In the genomic region with DNA sequence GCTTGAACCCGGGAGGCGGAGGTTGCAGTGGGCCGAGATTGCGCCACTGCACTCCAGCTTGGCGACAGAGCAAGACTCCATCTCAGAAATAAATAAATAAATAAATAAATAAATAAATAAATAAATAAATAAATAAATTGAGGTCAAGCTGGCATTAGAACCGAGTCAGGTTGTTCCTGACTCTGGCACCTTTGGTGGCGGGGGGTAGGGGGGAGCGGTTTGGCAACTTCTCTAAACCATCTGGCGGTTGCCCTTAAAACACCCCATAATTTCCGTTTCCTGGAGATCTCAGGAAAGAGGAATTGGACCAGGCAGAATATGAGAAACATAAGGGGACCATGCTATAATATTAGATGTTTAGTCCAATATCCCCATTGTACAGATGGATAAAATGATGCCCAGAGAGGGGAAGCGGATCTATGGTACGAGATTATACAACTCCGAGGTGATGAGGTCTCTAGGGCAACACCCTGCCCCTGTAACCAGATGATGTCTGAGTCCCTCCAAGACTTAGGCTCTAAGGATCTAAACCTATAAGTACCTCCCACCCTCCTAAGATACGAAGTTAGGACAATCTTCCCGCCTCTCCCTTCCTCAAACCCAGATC, we compare ENCODE assay signal across 8 cellular contexts. TPM values are rescaled to one million over a fixed set of nuclear protein-coding genes. Genes with fewer than 3 reads are reported as not detected.
DNase-seq lines count a peak whose midpoint lies in the region; ATAC-seq and TF ChIP-seq lines count a peak whose summit lies in the region.

No MANE protein-coding gene starts in this region.

- H3K9me3 ChIP-seq in KOPT-K1 (ENCODE audit: insufficient read depth, low read length, poor library complexity, severe bottlenecking) (no peaks in the 10 kb centered on the region), mononuclear cell (ENCODE audit: low read depth, low read length) (no peaks in the 10 kb centered on the region)

- TF ChIP-seq CTCF in CD14-positive monocyte (IDR thresholded peaks at IDR 0.05): no peak
- no peak for TF ChIP-seq CTCF in brain microvascular endothelial cell (IDR thresholded peaks at IDR 0.05; ENCODE audit: low read depth, low read length, missing control alignments)

- H3K9me3 Mint-ChIP-seq in CD14-positive monocyte: no peaks in the 10 kb centered on the region

- peaks cover 17 to 22% of the 10 kb centered on the region in 2 donors for H3K36me3 Mint-ChIP-seq in CD14-positive monocyte

- H3K4me1 Mint-ChIP-seq in CD14-positive monocyte: peaks cover 56% of the 10 kb centered on the region

- peak overlapping the region; percentile 90 for H3K4me3 ChIP-seq in brain microvascular endothelial cell (ENCODE audit: low read depth, low read length)
- H3K4me3 ChIP-seq in mononuclear cell (ENCODE audit: low read length): peak overlapping the region; percentile 50

- H3K4me1 ChIP-seq in mononuclear cell (ENCODE audit: insufficient read depth, low read length): peaks cover 68% of the 10 kb centered on the region

- H3K27me3 ChIP-seq in brain microvascular endothelial cell (replicated peaks) (no peaks in the 10 kb centered on the region), mononuclear cell (ENCODE audit: insufficient read depth, low read length) (no peaks in the 10 kb centered on the region)

- DNase-seq in CD14-positive monocyte (ENCODE audit: low spot score): no peak
- DNase-seq in brain microvascular endothelial cell: no peak
- DNase-seq in NCI-H510A (lab: John Stamatoyannopoulos, UW): no peak
- no peak for DNase-seq in 8988T
- DNase-seq in central memory CD4-positive, alpha-beta T cell: no peak

- peak overlapping the region; percentile 94 to 98 (median 96) for H3K27ac Mint-ChIP-seq in CD14-positive monocyte

- in situ Hi-C loops in brain microvascular endothelial cell (cut with HindIII; ENCODE audit: low pct_ligation_motif_present, low sequenced_read_pairs): no loop called here

- H3K4me3 Mint-ChIP-seq in CD14-positive monocyte: peak overlapping the region; percentile 84 to 91

- intact Hi-C loops in CD14-positive monocyte (cut with micrococcal nuclease): loop anchor here in 1 of 2 donors (5.0 kb wide), 1 partner anchor 406 kb away; no protein-coding TSS in a partner anchor

- H3K27me3 Mint-ChIP-seq in CD14-positive monocyte (ENCODE audit: low read depth in 3 of 3): no peaks in the 10 kb centered on the region

- H3K36me3 ChIP-seq in KOPT-K1 (ENCODE audit: insufficient read depth, low read length): peaks cover 22% of the 10 kb centered on the region
- peaks cover 9% of the 10 kb centered on the region for H3K36me3 ChIP-seq in brain microvascular endothelial cell (replicated peaks)

- H3K27ac ChIP-seq in KOPT-K1 (ENCODE audit: low read depth, low read length, poor library complexity, severe bottlenecking) (peak overlapping the region; percentile 59), brain microvascular endothelial cell (peak overlapping the region; percentile 84)

- ATAC-seq in HG03571 (IDR thresholded peaks at IDR 0.05; ENCODE audit: unreplicated experiment): no peak

RNA-seq across cellular contexts. Expression of a gene that starts 0.8 kb away (rescaled TPM):
- 10 to 100 TPM; 15.8 to 17.7 TPM for polyA plus RNA-seq in CD14-positive monocyte
- total RNA-seq in mononuclear cell: 16.9 TPM
